ENCODE assay signal across 7 cellular contexts in genomic region chr22:29306830-29307657, GRCh38.
DNase-seq lines count a peak whose midpoint lies in the region; ATAC-seq and TF ChIP-seq lines count a peak whose summit lies in the region.

No MANE protein-coding gene starts in this region.

- no peaks in the 10 kb centered on the region for H3K27me3 ChIP-seq in SU-DHL-6 (ENCODE audit: low read length)

- no peak overlapping the region for H2AFZ ChIP-seq in SU-DHL-6 (ENCODE audit: low read depth, low read length, severe bottlenecking)

- H3F3A ChIP-seq in SU-DHL-6 (ENCODE audit: insufficient read depth), result 0 out of 2 replicates have a peak, but pooled peaks cover 3% of the 10 kb centered on the region

- no peaks in the 10 kb centered on the region for H3K36me3 ChIP-seq in SU-DHL-6 (ENCODE audit: low read length)

- H3K27ac ChIP-seq in SU-DHL-6 (ENCODE audit: low read depth, low read length) (no peak overlapping the region), coronary artery (peak overlapping the region; percentile 80 to 95)

- DNase-seq in ELR (ENCODE audit: low read depth) (peak; percentile 87), Kasumi-1 (lab: John Stamatoyannopoulos, UW) (peak; percentile 38 to 66), coronary artery (ENCODE audit: low spot score) (peak; percentile 73), kidney tubule cell (ENCODE audit: low spot score) (peak; percentile 79)
- DNase-seq in stimulated activated CD4-positive, alpha-beta T cell treated with anti-CD3 and anti-CD28 coated beads, Interleukin-4, amount 100 ng/mL, for 1 hour, result peak; percentile 40

- no peaks in the 10 kb centered on the region for H3K9me3 ChIP-seq in SU-DHL-6 (ENCODE audit: insufficient read depth, low read length)

- H3K9ac ChIP-seq in SU-DHL-6 (ENCODE audit: low read length), result no peak overlapping the region

- H3K4me3 ChIP-seq in SU-DHL-6 (ENCODE audit: insufficient read depth, low read length, poor library complexity, severe bottlenecking), result no peak overlapping the region
- H3K4me3 ChIP-seq in coronary artery, result peak overlapping the region; percentile 98

- peak overlapping the region; percentile 1 for H3K4me2 ChIP-seq in SU-DHL-6 (ENCODE audit: low read depth, low read length, poor library complexity, severe bottlenecking)

- H3K79me2 ChIP-seq in SU-DHL-6 (ENCODE audit: insufficient read depth, low read length), result no peaks in the 10 kb centered on the region

- ATAC-seq in HG02938 (IDR thresholded peaks at IDR 0.05; ENCODE audit: unreplicated experiment), result no peak

- no peaks in the 10 kb centered on the region for H3K9me2 ChIP-seq in SU-DHL-6 (replicated peaks; ENCODE audit: insufficient read depth, low read length)

- TF ChIP-seq CTCF in SU-DHL-6 (IDR thresholded peaks at IDR 0.05; ENCODE audit: insufficient read depth, low read length, poor library complexity, severe bottlenecking) (no peak), coronary artery (IDR thresholded peaks at IDR 0.05) (no peak)

- H4K20me1 ChIP-seq in SU-DHL-6 (ENCODE audit: low read depth, low read length), result no peaks in the 10 kb centered on the region
